In the genomic region with DNA sequence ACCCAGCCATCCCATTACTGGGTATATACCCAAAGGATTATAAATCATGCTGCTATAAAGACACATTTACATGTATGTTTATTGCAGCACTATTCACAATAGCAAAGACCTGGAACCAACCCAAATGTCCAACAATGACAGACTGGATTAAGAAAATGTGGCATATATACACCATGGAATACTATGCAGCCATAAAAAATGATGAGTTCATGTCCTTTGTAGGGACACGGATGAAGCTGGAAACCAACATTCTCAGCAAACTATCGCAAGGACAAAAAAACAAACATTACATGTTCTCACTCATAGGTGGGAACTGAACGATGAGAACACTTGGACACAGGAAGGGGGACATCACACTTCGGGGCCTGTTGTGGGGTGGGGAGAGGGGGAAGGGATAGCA, we compare ENCODE assay signal across 1 cellular context.
TF ChIP-seq lines count a peak whose summit lies in the region.

No MANE protein-coding gene starts in this region.

TF ChIP-seq in A549, 52 proteins besides CTCF, POLR2A, EP300 and RAD21:
- peak; percentile 46; the same call in 1 of the 2 replicates for TF ChIP-seq KDM1A (IDR thresholded peaks at IDR 0.05; ENCODE audit: low read depth)
